In the genomic region with DNA sequence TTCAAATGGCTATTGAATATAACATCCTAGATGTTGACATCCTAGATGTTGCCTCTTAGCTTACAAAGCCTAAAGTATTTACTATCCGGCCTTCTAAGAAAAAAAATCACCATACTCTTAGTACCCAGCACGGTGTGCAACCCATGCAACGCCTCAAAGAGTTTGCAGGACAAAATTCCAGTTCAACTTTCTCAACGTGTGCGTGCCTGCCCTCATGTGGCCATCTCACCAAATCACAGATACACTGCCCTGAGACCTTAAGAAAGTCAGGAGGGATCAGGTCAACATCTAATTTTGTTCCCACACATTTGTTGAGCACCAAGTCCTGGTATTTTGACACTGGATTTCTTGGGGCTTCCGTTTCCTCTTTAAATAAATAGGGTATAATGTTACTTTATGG, we compare ENCODE assay signal across 8 cellular contexts.
DNase-seq lines count a peak whose midpoint lies in the region; ATAC-seq and TF ChIP-seq lines count a peak whose summit lies in the region.

No MANE protein-coding gene starts in this region.

- H3K27ac ChIP-seq in OCI-LY1 (ENCODE audit: low read depth, low read length, poor library complexity, severe bottlenecking), result no peak overlapping the region
- H3K27ac ChIP-seq in upper lobe of left lung, result no peak overlapping the region

- TF ChIP-seq CTCF in OCI-LY1 (IDR thresholded peaks at IDR 0.05; ENCODE audit: low read length), result peak; percentile 46; the same call in 1 of the 2 replicates
- TF ChIP-seq CTCF in upper lobe of left lung (IDR thresholded peaks at IDR 0.05), result peak in 1 of 6 experiments; percentile 16

- H3K79me2 ChIP-seq in OCI-LY1 (ENCODE audit: insufficient read depth, low read length), result no peaks in the 10 kb centered on the region

- no peak for ATAC-seq in GM18520 (IDR thresholded peaks at IDR 0.05; ENCODE audit: unreplicated experiment)
- no peak for ATAC-seq in upper lobe of left lung (ENCODE audit: low FRiP score in 2 of 2)

- H3K36me3 ChIP-seq in OCI-LY1 (ENCODE audit: insufficient read depth, low read length) (peaks cover 4% of the 10 kb centered on the region; the same call in 1 of the 2 replicates), upper lobe of left lung (peaks cover 0 to 22% (median 10%) of the 10 kb centered on the region in 4 donors)

- H3K27me3 ChIP-seq in OCI-LY1 (ENCODE audit: insufficient read depth, low read length), result no peaks in the 10 kb centered on the region
- H3K27me3 ChIP-seq in upper lobe of left lung, result no peaks in the 10 kb centered on the region

- no peaks in the 10 kb centered on the region for H4K20me1 ChIP-seq in OCI-LY1 (ENCODE audit: insufficient read depth, low read length)

- H3K4me1 ChIP-seq in OCI-LY1 (ENCODE audit: insufficient read depth, low read length, severe bottlenecking) (no peaks in the 10 kb centered on the region), upper lobe of left lung (peaks cover 9 to 16% (median 12%) of the 10 kb centered on the region in 4 donors)

- TF ChIP-seq POLR2A in upper lobe of left lung (IDR thresholded peaks at IDR 0.05), result no peak

- 68 to 73% methylated on average over 6 of the region's 6 CpGs for WGBS in upper lobe of left lung, 2 donors

- H3K9ac ChIP-seq in OCI-LY1 (ENCODE audit: low read length), result no peak overlapping the region

- peak; percentile 41 for DNase-seq in 8988T
- DNase-seq in GDM1 (lab: John Stamatoyannopoulos, UW), result peak; percentile 10
- peak; percentile 56 for DNase-seq in fibroblast of peridontal ligament (ENCODE audit: extremely low read depth)
- DNase-seq in effector CD4-positive, alpha-beta T cell, result no peak
- DNase-seq in midbrain (lab: John Stamatoyannopoulos, UW), result no peak
- no peak for DNase-seq in upper lobe of left lung

- no peak overlapping the region for H3K4me2 ChIP-seq in OCI-LY1 (ENCODE audit: low read length)

- no peaks in the 10 kb centered on the region for H3F3A ChIP-seq in OCI-LY1 (ENCODE audit: insufficient read depth, low read length)

- no peaks in the 10 kb centered on the region for H3K9me3 ChIP-seq in OCI-LY1 (ENCODE audit: low read length)
- no peaks in the 10 kb centered on the region for H3K9me3 ChIP-seq in upper lobe of left lung

- no peak overlapping the region for H2AFZ ChIP-seq in OCI-LY1 (ENCODE audit: low read length)

- H3K9me2 ChIP-seq in OCI-LY1 (ENCODE audit: low read depth, low read length), result no peaks in the 10 kb centered on the region

- H3K4me3 ChIP-seq in OCI-LY1 (ENCODE audit: low read depth, low read length, poor library complexity, severe bottlenecking) (no peak overlapping the region), upper lobe of left lung (no peak overlapping the region)

- no peak for TF ChIP-seq EP300 in upper lobe of left lung (IDR thresholded peaks at IDR 0.05)

Comparison
In these comparisons a context has a peak if more than half of its experiments do, and no peak if none do; other contexts are left out.
1. DNase-seq: peak in 8988T (single experiment), GDM1 (single experiment) and fibroblast of peridontal ligament (single experiment); none in effector CD4-positive, alpha-beta T cell (single experiment), midbrain (single experiment) and upper lobe of left lung (0 of 2).